1 cellular context compared by ENCODE assay signal in genomic region chr20:23629017-23629541, GRCh38.
TF ChIP-seq lines count a peak whose summit lies in the region.

No MANE protein-coding gene starts in this region.

TF ChIP-seq in HepG2, 621 proteins besides CTCF, POLR2A, EP300 and RAD21 (continued from another document and continues in another):
- 0 out of 2 replicates have a peak, but pooled peaks have one; percentile 24 for TF ChIP-seq RNF219 (CRISPR knock-in tag; IDR thresholded peaks at IDR 0.05)
- peak; percentile 89 for TF ChIP-seq TGIF2 (CRISPR knock-in tag; IDR thresholded peaks at IDR 0.05)
- TF ChIP-seq PRDM10 (CRISPR knock-in tag; IDR thresholded peaks at IDR 0.05; ENCODE audit: low read depth): peak; percentile 84
- no peak; the same call in 1 of the 2 replicates for TF ChIP-seq MXD4 (CRISPR knock-in tag; IDR thresholded peaks at IDR 0.05)
- TF ChIP-seq ZNF704 (CRISPR knock-in tag; IDR thresholded peaks at IDR 0.05; ENCODE audit: borderline replicate concordance): no peak; the same call in 1 of the 2 replicates
- peak; percentile 90; the same call in 1 of the 2 replicates for TF ChIP-seq ZMYM3 (CRISPR knock-in tag; IDR thresholded peaks at IDR 0.05)
- no peak; the same call in 1 of the 2 replicates for TF ChIP-seq REXO4 (CRISPR knock-in tag; IDR thresholded peaks at IDR 0.05; ENCODE audit: borderline replicate concordance)
- peak; percentile 88; the same call in 1 of the 2 replicates for TF ChIP-seq LBX2 (CRISPR knock-in tag; IDR thresholded peaks at IDR 0.05; ENCODE audit: borderline replicate concordance)
- TF ChIP-seq SETDB1 (CRISPR knock-in tag; IDR thresholded peaks at IDR 0.05; ENCODE audit: borderline replicate concordance): no peak; the same call in 1 of the 2 replicates
- TF ChIP-seq SYNCRIP (IDR thresholded peaks at IDR 0.05; ENCODE audit: insufficient read depth, low read depth, low read length): no peak
- no peak for TF ChIP-seq CCAR2 (optimal IDR thresholded peaks at IDR 0.05; ENCODE audit: low read depth, low read length)
- TF ChIP-seq ZNF615 (CRISPR knock-in tag; IDR thresholded peaks at IDR 0.05; ENCODE audit: borderline replicate concordance): no peak
- TF ChIP-seq ZBTB20 (CRISPR knock-in tag; IDR thresholded peaks at IDR 0.05; ENCODE audit: borderline replicate concordance, low read depth): peak; percentile 61; the same call in 1 of the 2 replicates
- no peak for TF ChIP-seq KDM4B (CRISPR knock-in tag; IDR thresholded peaks at IDR 0.05)
- no peak for TF ChIP-seq NFIC (IDR thresholded peaks at IDR 0.05; ENCODE audit: low read length)
- no peak for TF ChIP-seq NCOA5 (CRISPR knock-in tag; IDR thresholded peaks at IDR 0.05)
- TF ChIP-seq ZMYM4 (CRISPR knock-in tag; IDR thresholded peaks at IDR 0.05): peak; percentile 93
- no peak; the same call in 1 of the 2 replicates for TF ChIP-seq CSRNP2 (CRISPR knock-in tag; conservative IDR thresholded peaks at IDR 0.05; ENCODE audit: low read depth)
- TF ChIP-seq HBP1 (CRISPR knock-in tag; IDR thresholded peaks at IDR 0.05; ENCODE audit: low read depth): peak; percentile 68; the same call in 1 of the 2 replicates
- peak; percentile 96 for TF ChIP-seq ZGPAT (CRISPR knock-in tag; IDR thresholded peaks at IDR 0.05)
- TF ChIP-seq BRCA1 (CRISPR knock-in tag; IDR thresholded peaks at IDR 0.05): no peak
- peak; percentile 27 for TF ChIP-seq ZEB1 (IDR thresholded peaks at IDR 0.05; ENCODE audit: insufficient replicate concordance, low read depth)
- peak; percentile 61; the same call in 1 of the 2 replicates for TF ChIP-seq MYC (CRISPR knock-in tag; IDR thresholded peaks at IDR 0.05; ENCODE audit: borderline replicate concordance)
- peak; percentile 86; the same call in 1 of the 2 replicates for TF ChIP-seq MLXIP (CRISPR knock-in tag; IDR thresholded peaks at IDR 0.05; ENCODE audit: borderline replicate concordance)
- TF ChIP-seq TBX3 (IDR thresholded peaks at IDR 0.05; ENCODE audit: borderline replicate concordance): peak; percentile 79
- 0 out of 4 replicates have a peak, but pooled peaks of 1 of the 2 experiments have one; percentile 5 for TF ChIP-seq REST (IDR thresholded peaks at IDR 0.05; ENCODE audit: borderline replicate concordance in 1 of 2, low read depth in 1 of 2, low read length in 2 of 2)
- TF ChIP-seq POLR2G (IDR thresholded peaks at IDR 0.05; ENCODE audit: low read depth, low read length): no peak
- 0 out of 2 replicates have a peak, but pooled peaks have one; percentile 60 for TF ChIP-seq ZNF33B (CRISPR knock-in tag; IDR thresholded peaks at IDR 0.05)
- no peak for TF ChIP-seq NFE2L1 (CRISPR knock-in tag; IDR thresholded peaks at IDR 0.05; ENCODE audit: borderline replicate concordance)
- 0 out of 2 replicates have a peak, but pooled peaks have one; percentile 55 for TF ChIP-seq ZNF879 (CRISPR knock-in tag; IDR thresholded peaks at IDR 0.05)
- peak; percentile 85; the same call in 1 of the 2 replicates for TF ChIP-seq SALL2 (CRISPR knock-in tag; IDR thresholded peaks at IDR 0.05)
- 0 out of 2 replicates have a peak, but pooled peaks have one; percentile 25 for TF ChIP-seq ARNT2 (CRISPR knock-in tag; IDR thresholded peaks at IDR 0.05; ENCODE audit: low read depth)
- peak; percentile 87 for TF ChIP-seq PATZ1 (CRISPR knock-in tag; IDR thresholded peaks at IDR 0.05)
- no peak; the same call in 1 of the 2 replicates for TF ChIP-seq IRX3 (CRISPR knock-in tag; IDR thresholded peaks at IDR 0.05; ENCODE audit: borderline replicate concordance, low read depth)
- no peak; the same call in 1 of the 2 replicates for TF ChIP-seq AKAP8 (CRISPR knock-in tag; IDR thresholded peaks at IDR 0.05)
